17 cellular contexts compared by ENCODE assay signal in the genomic region with DNA sequence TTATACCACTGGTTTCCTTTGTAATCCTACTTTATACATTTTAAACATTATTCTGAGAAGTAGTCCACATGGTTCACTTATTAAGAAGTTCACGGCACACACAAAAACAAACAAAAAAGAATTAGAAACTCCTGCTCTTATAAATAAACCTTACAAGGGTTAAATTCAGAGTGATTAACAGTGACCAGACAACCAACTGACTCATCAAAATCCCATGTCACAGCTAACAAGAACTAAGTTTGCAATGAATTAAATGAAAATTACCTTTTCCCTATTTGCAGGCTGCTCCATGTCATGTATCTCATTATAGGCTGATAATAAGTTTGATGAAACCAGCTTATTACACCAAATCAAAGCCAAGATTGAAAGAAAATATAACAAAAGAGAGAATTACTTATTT.
DNase-seq lines count a peak whose midpoint lies in the region; ATAC-seq and TF ChIP-seq lines count a peak whose summit lies in the region.
"Had no signal": no experiment of that assay in that cellular context is flagged by ENCODE, and none has a peak within 500 bp of the region (broad histone marks: within the 10 kb centered on the region; RNA-seq: fewer than 3 reads in every experiment).

No MANE protein-coding gene starts in this region.

- no peak for DNase-seq in CD4-positive, alpha-beta T cell
- DNase-seq in ELR (ENCODE audit: low read depth) (peak; percentile 32), nephron progenitor cell (no peak), NCI-H1694 (lab: John Stamatoyannopoulos, UW) (no peak), GM10266 (ENCODE audit: extremely low spot score) (no peak), right atrium auricular region (ENCODE audit: low spot score) (no peak)
- DNase-seq: activated T-cell treated with anti-CD3 and anti-CD28 coated beads, Interleukin-2, amount 50 U/mL, for 48 hours; NCI-H1105 treated with DMSO at 0.1 percent for 48 hours; NCI-H748 treated with DMSO at 0.1 percent for 48 hours; occipital lobe; PC-3; stimulated activated CD4-positive, alpha-beta T cell treated with anti-CD3 and anti-CD28 coated beads, Interleukin-4, amount 100 ng/mL, for 24 hours; stimulated activated CD8-positive, alpha-beta memory T cell treated with anti-CD3 and anti-CD28 coated beads, Interleukin-4, amount 100 ng/mL, for 48 hours; testis had no signal

- CTCF ChIA-PET in CD4-positive, alpha-beta T cell (lab: Charles Lee), result no interaction called here

- H3K27me3 ChIP-seq in CD4-positive, alpha-beta T cell (ENCODE audit: control insufficient read depth, insufficient read depth, low read length), result no peaks in the 10 kb centered on the region
- H3K27me3 ChIP-seq in right atrium auricular region, result no peaks in the 10 kb centered on the region
- H3K27me3 ChIP-seq: testis had no signal

- no peak for TF ChIP-seq POLR2A in GM18505 (IDR thresholded peaks at IDR 0.05; ENCODE audit: borderline replicate concordance, extremely low read depth, insufficient read depth, insufficient read length)

- H3K27ac Mint-ChIP-seq in CD4-positive, alpha-beta T cell, result peak overlapping the region; percentile 57
- H3K27ac Mint-ChIP-seq in brain (peak overlapping the region in 3 of 5 experiments; percentile 2 to 82 (median 22)), nephron progenitor cell (peak overlapping the region; percentile 26)

- ATAC-seq in CD4-positive, alpha-beta T cell (ENCODE audit: poor library complexity), result no peak
- ATAC-seq in GM18505 (IDR thresholded peaks at IDR 0.05; ENCODE audit: unreplicated experiment), result no peak
- ATAC-seq: HCT116, PC-3 had no signal

- no peak overlapping the region for H3K4me3 ChIP-seq in right atrium auricular region
- H3K4me3 ChIP-seq: testis had no signal

- H3K9me3 ChIP-seq in CD4-positive, alpha-beta T cell (ENCODE audit: control insufficient read depth, low read length), result no peaks in the 10 kb centered on the region
- no peaks in the 10 kb centered on the region for H3K9me3 ChIP-seq in right atrium auricular region
- H3K9me3 ChIP-seq: testis had no signal

- intact Hi-C loops in CD4-positive, alpha-beta T cell (cut with DNase I, micrococcal nuclease), result no loop called here

- no peak overlapping the region for H3K4me3 Mint-ChIP-seq in CD4-positive, alpha-beta T cell
- H3K4me3 Mint-ChIP-seq in brain (peak overlapping the region in 1 of 5 experiments; percentile 11), nephron progenitor cell (no peak overlapping the region)

- no peak overlapping the region for H3K27ac ChIP-seq in CD4-positive, alpha-beta T cell (ENCODE audit: low read depth, low read length)
- H3K27ac ChIP-seq in right atrium auricular region, result no peak overlapping the region

- peaks cover 9% of the 10 kb centered on the region for H3K36me3 ChIP-seq in right atrium auricular region

- H3K4me1 ChIP-seq in right atrium auricular region, result peaks cover 0 to 41% of the 10 kb centered on the region in 2 donors

- H3K9me3 Mint-ChIP-seq in CD4-positive, alpha-beta T cell, result no peaks in the 10 kb centered on the region
- H3K9me3 Mint-ChIP-seq in brain (peaks cover 0 to 4% (median 0%) of the 10 kb centered on the region in 5 experiments), nephron progenitor cell (no peaks in the 10 kb centered on the region)

- peaks cover 82% of the 10 kb centered on the region for H3K4me1 Mint-ChIP-seq in CD4-positive, alpha-beta T cell (ENCODE audit: low read depth)
- H3K4me1 Mint-ChIP-seq in brain (peaks cover 97% of the 10 kb centered on the region), nephron progenitor cell (peaks cover 35% of the 10 kb centered on the region)

- no peak for TF ChIP-seq CTCF in CD4-positive, alpha-beta T cell (IDR thresholded peaks at IDR 0.05)
- TF ChIP-seq CTCF in brain (conservative IDR thresholded peaks at IDR 0.05), result no peak
- TF ChIP-seq CTCF in nephron progenitor cell (IDR thresholded peaks at IDR 0.05), result no peak
- no peak for TF ChIP-seq CTCF in GM10266 (IDR thresholded peaks at IDR 0.05; ENCODE audit: control insufficient read depth, insufficient read depth, low read depth, missing control alignments)
- TF ChIP-seq CTCF in right atrium auricular region (IDR thresholded peaks at IDR 0.05), result no peak

- peaks cover 88% of the 10 kb centered on the region for H3K36me3 Mint-ChIP-seq in CD4-positive, alpha-beta T cell (ENCODE audit: low read depth)
- H3K36me3 Mint-ChIP-seq in brain (peaks cover 55% of the 10 kb centered on the region), nephron progenitor cell (ENCODE audit: low read depth) (peaks cover 52% of the 10 kb centered on the region)

- POLR2A ChIA-PET in CD4-positive, alpha-beta T cell (lab: Charles Lee), result no interaction called here

- no peaks in the 10 kb centered on the region for H3K27me3 Mint-ChIP-seq in CD4-positive, alpha-beta T cell
- H3K27me3 Mint-ChIP-seq in brain, result no peaks in the 10 kb centered on the region
- H3K27me3 Mint-ChIP-seq in nephron progenitor cell (ENCODE audit: low read depth, poor library complexity), result no peaks in the 10 kb centered on the region
